Comparison of ENCODE assay signal across 1 cellular context in the genomic region with DNA sequence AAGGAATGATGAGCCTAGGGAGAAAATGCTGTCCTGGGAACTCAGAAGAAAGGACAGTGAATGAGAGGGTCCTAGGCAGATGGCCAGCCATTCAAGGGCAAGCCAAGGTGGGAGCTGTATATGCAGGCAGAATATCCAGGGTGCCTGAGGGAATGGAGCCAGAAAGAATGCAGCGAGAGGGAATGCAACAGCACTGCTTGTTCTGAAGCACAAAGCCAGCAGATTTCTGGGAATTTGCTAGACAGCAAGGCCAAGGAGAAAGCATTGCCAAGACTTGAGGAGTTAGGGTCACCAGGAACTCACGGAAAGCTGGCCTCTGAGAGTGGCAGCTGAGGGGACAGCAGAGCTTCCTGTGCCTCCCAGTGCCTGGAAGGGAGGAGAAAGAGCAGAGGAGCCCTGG.
TF ChIP-seq lines count a peak whose summit lies in the region.

No MANE protein-coding gene starts in this region.

TF ChIP-seq in H1, 55 proteins besides CTCF, POLR2A, EP300 and RAD21 (continued from another document):
- TF ChIP-seq, protein P1, sequence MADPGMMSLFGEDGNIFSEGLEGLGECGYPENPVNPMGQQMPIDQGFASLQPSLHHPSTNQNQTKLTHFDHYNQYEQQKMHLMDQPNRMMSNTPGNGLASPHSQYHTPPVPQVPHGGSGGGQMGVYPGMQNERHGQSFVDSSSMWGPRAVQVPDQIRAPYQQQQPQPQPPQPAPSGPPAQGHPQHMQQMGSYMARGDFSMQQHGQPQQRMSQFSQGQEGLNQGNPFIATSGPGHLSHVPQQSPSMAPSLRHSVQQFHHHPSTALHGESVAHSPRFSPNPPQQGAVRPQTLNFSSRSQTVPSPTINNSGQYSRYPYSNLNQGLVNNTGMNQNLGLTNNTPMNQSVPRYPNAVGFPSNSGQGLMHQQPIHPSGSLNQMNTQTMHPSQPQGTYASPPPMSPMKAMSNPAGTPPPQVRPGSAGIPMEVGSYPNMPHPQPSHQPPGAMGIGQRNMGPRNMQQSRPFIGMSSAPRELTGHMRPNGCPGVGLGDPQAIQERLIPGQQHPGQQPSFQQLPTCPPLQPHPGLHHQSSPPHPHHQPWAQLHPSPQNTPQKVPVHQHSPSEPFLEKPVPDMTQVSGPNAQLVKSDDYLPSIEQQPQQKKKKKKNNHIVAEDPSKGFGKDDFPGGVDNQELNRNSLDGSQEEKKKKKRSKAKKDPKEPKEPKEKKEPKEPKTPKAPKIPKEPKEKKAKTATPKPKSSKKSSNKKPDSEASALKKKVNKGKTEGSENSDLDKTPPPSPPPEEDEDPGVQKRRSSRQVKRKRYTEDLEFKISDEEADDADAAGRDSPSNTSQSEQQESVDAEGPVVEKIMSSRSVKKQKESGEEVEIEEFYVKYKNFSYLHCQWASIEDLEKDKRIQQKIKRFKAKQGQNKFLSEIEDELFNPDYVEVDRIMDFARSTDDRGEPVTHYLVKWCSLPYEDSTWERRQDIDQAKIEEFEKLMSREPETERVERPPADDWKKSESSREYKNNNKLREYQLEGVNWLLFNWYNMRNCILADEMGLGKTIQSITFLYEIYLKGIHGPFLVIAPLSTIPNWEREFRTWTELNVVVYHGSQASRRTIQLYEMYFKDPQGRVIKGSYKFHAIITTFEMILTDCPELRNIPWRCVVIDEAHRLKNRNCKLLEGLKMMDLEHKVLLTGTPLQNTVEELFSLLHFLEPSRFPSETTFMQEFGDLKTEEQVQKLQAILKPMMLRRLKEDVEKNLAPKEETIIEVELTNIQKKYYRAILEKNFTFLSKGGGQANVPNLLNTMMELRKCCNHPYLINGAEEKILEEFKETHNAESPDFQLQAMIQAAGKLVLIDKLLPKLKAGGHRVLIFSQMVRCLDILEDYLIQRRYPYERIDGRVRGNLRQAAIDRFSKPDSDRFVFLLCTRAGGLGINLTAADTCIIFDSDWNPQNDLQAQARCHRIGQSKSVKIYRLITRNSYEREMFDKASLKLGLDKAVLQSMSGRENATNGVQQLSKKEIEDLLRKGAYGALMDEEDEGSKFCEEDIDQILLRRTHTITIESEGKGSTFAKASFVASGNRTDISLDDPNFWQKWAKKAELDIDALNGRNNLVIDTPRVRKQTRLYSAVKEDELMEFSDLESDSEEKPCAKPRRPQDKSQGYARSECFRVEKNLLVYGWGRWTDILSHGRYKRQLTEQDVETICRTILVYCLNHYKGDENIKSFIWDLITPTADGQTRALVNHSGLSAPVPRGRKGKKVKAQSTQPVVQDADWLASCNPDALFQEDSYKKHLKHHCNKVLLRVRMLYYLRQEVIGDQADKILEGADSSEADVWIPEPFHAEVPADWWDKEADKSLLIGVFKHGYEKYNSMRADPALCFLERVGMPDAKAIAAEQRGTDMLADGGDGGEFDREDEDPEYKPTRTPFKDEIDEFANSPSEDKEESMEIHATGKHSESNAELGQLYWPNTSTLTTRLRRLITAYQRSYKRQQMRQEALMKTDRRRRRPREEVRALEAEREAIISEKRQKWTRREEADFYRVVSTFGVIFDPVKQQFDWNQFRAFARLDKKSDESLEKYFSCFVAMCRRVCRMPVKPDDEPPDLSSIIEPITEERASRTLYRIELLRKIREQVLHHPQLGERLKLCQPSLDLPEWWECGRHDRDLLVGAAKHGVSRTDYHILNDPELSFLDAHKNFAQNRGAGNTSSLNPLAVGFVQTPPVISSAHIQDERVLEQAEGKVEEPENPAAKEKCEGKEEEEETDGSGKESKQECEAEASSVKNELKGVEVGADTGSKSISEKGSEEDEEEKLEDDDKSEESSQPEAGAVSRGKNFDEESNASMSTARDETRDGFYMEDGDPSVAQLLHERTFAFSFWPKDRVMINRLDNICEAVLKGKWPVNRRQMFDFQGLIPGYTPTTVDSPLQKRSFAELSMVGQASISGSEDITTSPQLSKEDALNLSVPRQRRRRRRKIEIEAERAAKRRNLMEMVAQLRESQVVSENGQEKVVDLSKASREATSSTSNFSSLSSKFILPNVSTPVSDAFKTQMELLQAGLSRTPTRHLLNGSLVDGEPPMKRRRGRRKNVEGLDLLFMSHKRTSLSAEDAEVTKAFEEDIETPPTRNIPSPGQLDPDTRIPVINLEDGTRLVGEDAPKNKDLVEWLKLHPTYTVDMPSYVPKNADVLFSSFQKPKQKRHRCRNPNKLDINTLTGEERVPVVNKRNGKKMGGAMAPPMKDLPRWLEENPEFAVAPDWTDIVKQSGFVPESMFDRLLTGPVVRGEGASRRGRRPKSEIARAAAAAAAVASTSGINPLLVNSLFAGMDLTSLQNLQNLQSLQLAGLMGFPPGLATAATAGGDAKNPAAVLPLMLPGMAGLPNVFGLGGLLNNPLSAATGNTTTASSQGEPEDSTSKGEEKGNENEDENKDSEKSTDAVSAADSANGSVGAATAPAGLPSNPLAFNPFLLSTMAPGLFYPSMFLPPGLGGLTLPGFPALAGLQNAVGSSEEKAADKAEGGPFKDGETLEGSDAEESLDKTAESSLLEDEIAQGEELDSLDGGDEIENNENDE (IDR thresholded peaks at IDR 0.05; ENCODE audit: insufficient replicate concordance, low read length), result no peak
- TF ChIP-seq SIN3A (conservative IDR thresholded peaks at IDR 0.05 in 1 of 2, IDR thresholded peaks at IDR 0.05 in 1 of 2; ENCODE audit: low read depth in 1 of 2, low read length in 2 of 2) (no peak), NRF1 (IDR thresholded peaks at IDR 0.05; ENCODE audit: low read depth, low read length) (no peak), TAF7 (optimal IDR thresholded peaks at IDR 0.05; ENCODE audit: borderline replicate concordance, low read depth, low read length) (no peak), POLR2AphosphoS5 (IDR thresholded peaks at IDR 0.05; ENCODE audit: low read depth, low read length) (no peak)
TF ChIP-seq in H1: peak in this region for 0.
